ENCODE assay signal across 9 cellular contexts in genomic region chr13:99046851-99047250, GRCh38.
DNase-seq lines count a peak whose midpoint lies in the region; ATAC-seq and TF ChIP-seq lines count a peak whose summit lies in the region.
"Had no signal": no experiment of that assay in that cellular context is flagged by ENCODE, and none has a peak within 500 bp of the region (broad histone marks: within the 10 kb centered on the region; RNA-seq: fewer than 3 reads in every experiment).

No MANE protein-coding gene starts in this region.

- POLR2A ChIA-PET in activated CD4-positive, alpha-beta memory T cell treated with anti-CD3 and anti-CD28 coated beads, Interleukin-2, amount 10 ng/mL, durations not matched to agents 7 days and 5 days (lab: Charles Lee) = interaction anchor here (0.7 to 4.7 kb wide), 13 partner anchors 9 to 505 kb away, joined by 3 to 57 read pairs (median 3); partner anchors contain the start of gene UBAC2

- peak overlapping the region; percentile 36 for H3K27ac ChIP-seq in thymus (ENCODE audit: low read depth)

- H3K9me3 Mint-ChIP-seq in activated T-cell treated with anti-CD3 and anti-CD28 coated beads, Interleukin-2, amount 50 U/mL, for 4 hours = no peaks in the 10 kb centered on the region
- H3K9me3 Mint-ChIP-seq in activated CD4-positive, alpha-beta memory T cell treated with anti-CD3 and anti-CD28 coated beads, Interleukin-2, amount 10 ng/mL, durations not matched to agents 7 days and 5 days = no peaks in the 10 kb centered on the region

- peaks cover 94% of the 10 kb centered on the region for H3K4me1 Mint-ChIP-seq in activated T-cell treated with anti-CD3 and anti-CD28 coated beads, Interleukin-2, amount 50 U/mL, for 4 hours (ENCODE audit: low read depth)
- peaks cover 97% of the 10 kb centered on the region for H3K4me1 Mint-ChIP-seq in activated CD4-positive, alpha-beta memory T cell treated with anti-CD3 and anti-CD28 coated beads, Interleukin-2, amount 10 ng/mL, durations not matched to agents 7 days and 5 days

- no peaks in the 10 kb centered on the region for H3K27me3 ChIP-seq in thymus (ENCODE audit: control insufficient read depth, insufficient read depth)

- H3K4me3 Mint-ChIP-seq in activated T-cell treated with anti-CD3 and anti-CD28 coated beads, Interleukin-2, amount 50 U/mL, for 4 hours = peak overlapping the region; percentile 70
- peak overlapping the region; percentile 68 for H3K4me3 Mint-ChIP-seq in activated CD4-positive, alpha-beta memory T cell treated with anti-CD3 and anti-CD28 coated beads, Interleukin-2, amount 10 ng/mL, durations not matched to agents 7 days and 5 days

- H3K27ac Mint-ChIP-seq in activated CD4-positive, alpha-beta memory T cell treated with anti-CD3 and anti-CD28 coated beads, Interleukin-2, amount 10 ng/mL, durations not matched to agents 7 days and 5 days = peak overlapping the region; percentile 97

- TF ChIP-seq CTCF in fibroblast of villous mesenchyme (IDR thresholded peaks at IDR 0.05; ENCODE audit: insufficient read depth, low read depth, low read length) = no peak

- H3K36me3 ChIP-seq in thymus (ENCODE audit: control insufficient read depth, insufficient read depth) = no peaks in the 10 kb centered on the region

- DNase-seq in activated T-cell treated with anti-CD3 and anti-CD28 coated beads, Interleukin-2, amount 50 U/mL, for 4 hours = no peak
- DNase-seq in activated T-cell treated with anti-CD3 and anti-CD28 coated beads, Interleukin-2, amount 50 U/mL, for 48 hours = no peak
- DNase-seq in activated CD4-positive, alpha-beta memory T cell treated with anti-CD3 and anti-CD28 coated beads, Interleukin-2, amount 10 ng/mL, durations not matched to agents 7 days and 5 days = no peak
- peak; percentile 83 for DNase-seq in fibroblast of villous mesenchyme (ENCODE audit: low read depth)
- DNase-seq in ureter (ENCODE audit: low spot score) = no peak
- no peak for DNase-seq in RPMI8226
- DNase-seq: posterior cingulate gyrus had no signal

- no peak for ATAC-seq in activated T-cell treated with anti-CD3 and anti-CD28 coated beads, Interleukin-2, amount 50 U/mL, for 4 hours
- ATAC-seq in GM21526 (IDR thresholded peaks at IDR 0.05; ENCODE audit: low FRiP score, unreplicated experiment) = no peak

- peaks cover 3% of the 10 kb centered on the region for H3K27me3 Mint-ChIP-seq in activated T-cell treated with anti-CD3 and anti-CD28 coated beads, Interleukin-2, amount 50 U/mL, for 4 hours (ENCODE audit: low read depth)
- H3K27me3 Mint-ChIP-seq in activated CD4-positive, alpha-beta memory T cell treated with anti-CD3 and anti-CD28 coated beads, Interleukin-2, amount 10 ng/mL, durations not matched to agents 7 days and 5 days = no peaks in the 10 kb centered on the region

- peaks cover 3% of the 10 kb centered on the region for H3K36me3 Mint-ChIP-seq in activated T-cell treated with anti-CD3 and anti-CD28 coated beads, Interleukin-2, amount 50 U/mL, for 4 hours (ENCODE audit: insufficient read depth)
- H3K36me3 Mint-ChIP-seq in activated CD4-positive, alpha-beta memory T cell treated with anti-CD3 and anti-CD28 coated beads, Interleukin-2, amount 10 ng/mL, durations not matched to agents 7 days and 5 days (ENCODE audit: low read depth) = peaks cover 21% of the 10 kb centered on the region

- H3K4me1 ChIP-seq in thymus (ENCODE audit: control insufficient read depth, insufficient read depth, low read length) = peaks cover 24% of the 10 kb centered on the region

- no peaks in the 10 kb centered on the region for H3K9me3 ChIP-seq in thymus (ENCODE audit: control insufficient read depth)

- CTCF ChIA-PET in activated CD4-positive, alpha-beta memory T cell treated with anti-CD3 and anti-CD28 coated beads, Interleukin-2, amount 10 ng/mL, durations not matched to agents 7 days and 5 days (lab: Charles Lee) = interaction anchor here (0.5 to 3.0 kb wide), 11 partner anchors 13 to 525 kb away, joined by 3 to 13 read pairs (median 4); no protein-coding TSS in a partner anchor

- no peak overlapping the region for H3K4me3 ChIP-seq in fibroblast of villous mesenchyme (ENCODE audit: low read depth, low read length)
- no peak overlapping the region for H3K4me3 ChIP-seq in thymus (ENCODE audit: low read length)

- WGBS in thymus = 33% methylated on average over 4 of the region's 4 CpGs
